ENCODE assay signal across 18 cellular contexts in the genomic region with DNA sequence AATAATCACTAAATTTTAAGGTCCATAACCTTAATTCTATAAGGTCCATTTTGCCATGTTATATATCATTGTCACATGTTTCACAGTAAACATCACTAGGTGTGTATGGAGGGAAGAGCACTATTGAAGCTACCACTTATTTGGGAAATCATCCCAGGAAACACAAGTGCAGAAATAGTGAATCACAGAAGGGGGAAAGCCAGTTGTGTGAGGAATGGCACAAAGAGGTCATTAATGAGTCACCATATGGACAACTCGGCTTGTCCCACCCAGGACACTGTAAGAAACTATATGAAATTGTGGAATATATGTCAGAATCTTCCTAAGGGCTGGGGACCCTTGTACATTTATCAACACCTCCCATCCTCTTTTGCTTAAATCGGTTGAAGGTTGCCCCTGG.
"Had no signal": no experiment of that assay in that cellular context is flagged by ENCODE, and none has a peak within 500 bp of the region (broad histone marks: within the 10 kb centered on the region; RNA-seq: fewer than 3 reads in every experiment).

No MANE protein-coding gene starts in this region.

- H3K4me3 Mint-ChIP-seq: activated CD8-positive, alpha-beta T cell treated with anti-CD3 and anti-CD28 coated beads for 36 hours; activated T-helper 17 cell treated with anti-CD3 and anti-CD28 coated beads, Interleukin-2, amount 50 U/mL, for 72 hours; naive thymus-derived CD8-positive, alpha-beta T cell; stimulated activated naive CD8-positive, alpha-beta T cell treated with anti-CD3 and anti-CD28 coated beads, Interleukin-15, amount 100 ng/mL, for 72 hours; type B pancreatic cell had no signal

- H3K27me3 ChIP-seq: ascending aorta, esophagus muscularis mucosa, neutrophil had no signal

- H3K4me3 ChIP-seq: ascending aorta, esophagus muscularis mucosa, smooth muscle cell had no signal

- H3K27me3 Mint-ChIP-seq: activated CD8-positive, alpha-beta T cell treated with anti-CD3 and anti-CD28 coated beads for 36 hours; activated T-helper 17 cell treated with anti-CD3 and anti-CD28 coated beads, Interleukin-2, amount 50 U/mL, for 72 hours; naive thymus-derived CD8-positive, alpha-beta T cell; stimulated activated naive CD8-positive, alpha-beta T cell treated with anti-CD3 and anti-CD28 coated beads, Interleukin-15, amount 100 ng/mL, for 72 hours; type B pancreatic cell had no signal

- H3K27ac Mint-ChIP-seq: activated CD8-positive, alpha-beta T cell treated with anti-CD3 and anti-CD28 coated beads for 36 hours; activated T-helper 17 cell treated with anti-CD3 and anti-CD28 coated beads, Interleukin-2, amount 50 U/mL, for 72 hours; stimulated activated naive CD8-positive, alpha-beta T cell treated with anti-CD3 and anti-CD28 coated beads, Interleukin-15, amount 100 ng/mL, for 72 hours; type B pancreatic cell had no signal

- DNase-seq: activated CD4-positive, alpha-beta T cell treated with anti-CD3 and anti-CD28 coated beads for 48 hours; activated CD4-positive, CD25-positive, alpha-beta regulatory T cell; activated CD8-positive, alpha-beta T cell treated with anti-CD3 and anti-CD28 coated beads for 36 hours; activated naive CD4-positive, alpha-beta T cell; activated T-cell treated with anti-CD3 and anti-CD28 coated beads, Interleukin-2, amount 50 U/mL, for 1 hour; cerebellar nuclear complex; effector CD4-positive, alpha-beta T cell; left cardiac atrium; naive thymus-derived CD8-positive, alpha-beta T cell; stimulated activated CD4-positive, alpha-beta T cell treated with anti-CD3 and anti-CD28 coated beads, Interleukin-4, amount 100 ng/mL, for 1 hour; stimulated activated naive CD8-positive, alpha-beta T cell treated with anti-CD3 and anti-CD28 coated beads, Interleukin-15, amount 100 ng/mL, for 72 hours had no signal

- H3K4me2 ChIP-seq: smooth muscle cell had no signal

- H3K9me3 ChIP-seq: ascending aorta, esophagus muscularis mucosa, neutrophil had no signal

- ATAC-seq: activated CD8-positive, alpha-beta T cell treated with anti-CD3 and anti-CD28 coated beads for 36 hours; activated T-helper 17 cell treated with anti-CD3 and anti-CD28 coated beads, Interleukin-2, amount 50 U/mL, for 72 hours; left cardiac atrium; naive thymus-derived CD8-positive, alpha-beta T cell; sciatic nerve; stimulated activated naive CD8-positive, alpha-beta T cell treated with anti-CD3 and anti-CD28 coated beads, Interleukin-15, amount 100 ng/mL, for 72 hours had no signal

- H3K9me3 Mint-ChIP-seq: type B pancreatic cell had no signal

- H3K27ac ChIP-seq: ascending aorta, esophagus muscularis mucosa, neutrophil had no signal
